ENCODE assay signal across 1 cellular context in genomic region chr2:120372816-120373215, GRCh38.
A peak's percentile ranks its signal among the peaks of the same experiment; 100 is the strongest.
TF ChIP-seq lines count a peak whose summit lies in the region.

No MANE protein-coding gene starts in this region.

TF ChIP-seq in HepG2, 621 proteins besides CTCF, POLR2A, EP300 and RAD21 (continued from another document and continues in another):
- no peak for TF ChIP-seq ZUFSP (CRISPR knock-in tag; IDR thresholded peaks at IDR 0.05; ENCODE audit: borderline replicate concordance)
- 0 out of 2 replicates have a peak, but pooled peaks have one; percentile 88 for TF ChIP-seq NONO (IDR thresholded peaks at IDR 0.05)
- TF ChIP-seq NONO (CRISPR knock-in tag; conservative IDR thresholded peaks at IDR 0.05): no peak
- no peak for TF ChIP-seq ZNF816 (CRISPR knock-in tag; IDR thresholded peaks at IDR 0.05; ENCODE audit: borderline replicate concordance)
- TF ChIP-seq ZNF644 (CRISPR knock-in tag; IDR thresholded peaks at IDR 0.05; ENCODE audit: low read depth): no peak
- TF ChIP-seq ZNF318 (CRISPR knock-in tag; IDR thresholded peaks at IDR 0.05): no peak
- TF ChIP-seq PLSCR1 (CRISPR knock-in tag; IDR thresholded peaks at IDR 0.05; ENCODE audit: borderline replicate concordance): no peak
- no peak for TF ChIP-seq PCBP1 (IDR thresholded peaks at IDR 0.05; ENCODE audit: borderline replicate concordance, low read depth, low read length)
- no peak for TF ChIP-seq ZNF687 (CRISPR knock-in tag; IDR thresholded peaks at IDR 0.05)
- TF ChIP-seq HNRNPLL (IDR thresholded peaks at IDR 0.05; ENCODE audit: low read depth, low read length, poor library complexity, severe bottlenecking): no peak
- no peak for TF ChIP-seq TCF7L2 (IDR thresholded peaks at IDR 0.05; ENCODE audit: low read depth, low read length)
- TF ChIP-seq SNAPC2 (CRISPR knock-in tag; IDR thresholded peaks at IDR 0.05): no peak
- TF ChIP-seq ATF4 (CRISPR knock-in tag; IDR thresholded peaks at IDR 0.05): no peak
- TF ChIP-seq ZBTB25 (CRISPR knock-in tag; IDR thresholded peaks at IDR 0.05): no peak
- no peak for TF ChIP-seq ZNF276 (CRISPR knock-in tag; IDR thresholded peaks at IDR 0.05; ENCODE audit: low read depth)
- no peak for TF ChIP-seq ZNF407 (CRISPR knock-in tag; IDR thresholded peaks at IDR 0.05; ENCODE audit: not compliant biosample characterization)
- peak; percentile 66; the same call in 1 of the 2 replicates for TF ChIP-seq LCORL (IDR thresholded peaks at IDR 0.05)
- no peak for TF ChIP-seq LCORL (CRISPR knock-in tag; IDR thresholded peaks at IDR 0.05)
- no peak for TF ChIP-seq ELF3 (CRISPR knock-in tag; IDR thresholded peaks at IDR 0.05)
- no peak for TF ChIP-seq FOXA3 (CRISPR knock-in tag; IDR thresholded peaks at IDR 0.05)
- TF ChIP-seq NFRKB (IDR thresholded peaks at IDR 0.05): peak; percentile 63; the same call in 1 of the 2 replicates
- no peak for TF ChIP-seq PHF5A (CRISPR knock-in tag; IDR thresholded peaks at IDR 0.05; ENCODE audit: low read depth, unreplicated experiment)
- no peak for TF ChIP-seq SP5 (CRISPR knock-in tag; IDR thresholded peaks at IDR 0.05; ENCODE audit: borderline replicate concordance, low read depth)
